Comparison of ENCODE assay signal across 1 cellular context in the genomic region with DNA sequence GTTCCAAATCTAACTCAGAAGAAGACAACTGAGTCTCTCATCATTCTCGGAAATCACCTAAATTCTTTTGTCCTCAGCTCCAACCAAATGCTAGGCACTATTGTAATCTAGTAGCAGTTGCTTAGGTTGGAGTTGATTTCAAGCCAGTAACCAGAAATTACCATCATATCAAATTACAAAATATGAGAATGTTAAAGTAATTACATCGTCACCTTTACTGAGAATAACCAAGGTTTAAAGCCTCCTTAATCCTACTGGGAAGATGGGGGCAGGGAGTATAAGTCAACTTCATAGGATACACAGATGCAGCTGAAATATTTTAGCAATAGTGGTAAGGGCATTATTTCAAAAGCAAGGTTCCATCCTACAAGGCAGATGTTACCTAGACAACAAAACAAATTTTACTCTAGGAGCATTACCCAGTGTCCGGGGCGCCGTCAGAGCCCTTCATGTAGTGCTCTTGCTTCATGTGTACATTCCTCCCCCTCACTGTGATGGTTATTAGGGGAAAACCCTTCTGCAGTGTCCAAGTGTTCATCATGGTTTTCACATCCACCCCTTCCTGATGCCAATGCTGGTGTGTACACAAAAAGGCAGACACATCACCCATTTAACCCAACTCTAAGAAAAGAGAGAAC.
TF ChIP-seq lines count a peak whose summit lies in the region.

No MANE protein-coding gene starts in this region.

TF ChIP-seq in A549, 52 proteins besides CTCF, POLR2A, EP300 and RAD21 (continued from another document):
- TF ChIP-seq RARB (CRISPR knock-in tag; IDR thresholded peaks at IDR 0.05) (no peak), FOXS1 (CRISPR knock-in tag; IDR thresholded peaks at IDR 0.05) (no peak)
